Comparison of ENCODE assay signal across 8 cellular contexts in genomic region chr13:74574964-74575728, GRCh38.
DNase-seq lines count a peak whose midpoint lies in the region; ATAC-seq and TF ChIP-seq lines count a peak whose summit lies in the region.

No MANE protein-coding gene starts in this region.

- H3K27ac ChIP-seq in ectodermal cell (ENCODE audit: insufficient read depth, low read depth, low read length, poor library complexity, severe bottlenecking) (peak overlapping the region; percentile 52), neural progenitor cell (no peak overlapping the region)

- peaks cover 2% of the 10 kb centered on the region for H3K36me3 Mint-ChIP-seq in neural progenitor cell

- peaks cover 23% of the 10 kb centered on the region for H3K4me1 Mint-ChIP-seq in neural progenitor cell

- peaks cover 23% of the 10 kb centered on the region for H3F3A ChIP-seq in neural progenitor cell (ENCODE audit: low read depth)

- H3K27me3 ChIP-seq in MG63, result no peaks in the 10 kb centered on the region
- no peaks in the 10 kb centered on the region for H3K27me3 ChIP-seq in ectodermal cell (ENCODE audit: control insufficient read depth, insufficient read depth, low read length, poor library complexity, severe bottlenecking)
- H3K27me3 ChIP-seq in neural progenitor cell, result no peaks in the 10 kb centered on the region

- peak overlapping the region; percentile 88 for H3K4me2 ChIP-seq in neural progenitor cell

- H3K9me3 ChIP-seq in ES-I3 (ENCODE audit: control insufficient read depth, insufficient read depth, low read length), result no peaks in the 10 kb centered on the region
- H3K9me3 ChIP-seq in MG63, result no peaks in the 10 kb centered on the region
- no peaks in the 10 kb centered on the region for H3K9me3 ChIP-seq in ectodermal cell (ENCODE audit: control insufficient read depth, low read length)
- no peaks in the 10 kb centered on the region for H3K9me3 ChIP-seq in neural progenitor cell (ENCODE audit: low read depth)

- ATAC-seq in HG02970 (IDR thresholded peaks at IDR 0.05; ENCODE audit: low FRiP score, unreplicated experiment) (no peak), GM19455 (IDR thresholded peaks at IDR 0.05; ENCODE audit: unreplicated experiment) (no peak)

- H3K9ac ChIP-seq in ES-I3 (ENCODE audit: low read depth, low read length) (peak overlapping the region; percentile 46), neural progenitor cell (no peak overlapping the region)

- no peaks in the 10 kb centered on the region for H3K79me2 ChIP-seq in neural progenitor cell (ENCODE audit: low read depth)

- H3K27ac Mint-ChIP-seq in neural progenitor cell, result peak overlapping the region; percentile 92

- peaks cover 3% of the 10 kb centered on the region for H3K9me3 Mint-ChIP-seq in neural progenitor cell

- H3K4me3 Mint-ChIP-seq in neural progenitor cell, result peak overlapping the region; percentile 84

- 0 out of 2 replicates have a peak, but pooled peaks cover 10% of the 10 kb centered on the region for H3K4me1 ChIP-seq in ES-I3 (ENCODE audit: insufficient read depth, low read length)
- peaks cover 7% of the 10 kb centered on the region for H3K4me1 ChIP-seq in ectodermal cell (ENCODE audit: control insufficient read depth, insufficient read depth, low read length)
- peaks cover 34% of the 10 kb centered on the region for H3K4me1 ChIP-seq in neural progenitor cell

- H3K4me3 ChIP-seq in MG63, result peak overlapping the region; percentile 32
- H3K4me3 ChIP-seq in ectodermal cell (ENCODE audit: insufficient read depth, low read depth, low read length), result peak overlapping the region; percentile 24
- H3K4me3 ChIP-seq in neural progenitor cell, result peak overlapping the region; percentile 47

- H3K27me3 Mint-ChIP-seq in neural progenitor cell (ENCODE audit: insufficient read depth, low read depth), result peaks cover 2% of the 10 kb centered on the region

- peak; percentile 9 for TF ChIP-seq CTCF in neural progenitor cell (IDR thresholded peaks at IDR 0.05)

- no peaks in the 10 kb centered on the region for H4K20me1 ChIP-seq in neural progenitor cell (ENCODE audit: low read depth)

- DNase-seq in MG63 (no peak), neural progenitor cell (ENCODE audit: low spot score) (no peak), NOMO-1 treated with dmso at 0.1 percent for 144 hours (lab: John Stamatoyannopoulos, UW; ENCODE audit: unreplicated experiment) (no peak), RKO (ENCODE audit: low spot score) (no peak)

- 6 to 8% methylated on average over 10 of the region's 10 CpGs for whole genome bisulfite sequencing in ectodermal cell, 2 experiments

- H3K36me3 ChIP-seq in ES-I3 (ENCODE audit: insufficient read depth, low read length) (no peaks in the 10 kb centered on the region), MG63 (no peaks in the 10 kb centered on the region), ectodermal cell (ENCODE audit: control insufficient read depth, insufficient read depth, low read length) (no peaks in the 10 kb centered on the region), neural progenitor cell (no peaks in the 10 kb centered on the region)

- peak overlapping the region; percentile 97 for H2AFZ ChIP-seq in neural progenitor cell (replicated peaks)
